Comparison of ENCODE assay signal across 8 cellular contexts in genomic region chr12:2057041-2057792, GRCh38.
DNase-seq lines count a peak whose midpoint lies in the region; ATAC-seq and TF ChIP-seq lines count a peak whose summit lies in the region.

No MANE protein-coding gene starts in this region.

- intact Hi-C loops in posterior cingulate gyrus (cut with DNase I) = loop anchor here (5.0 to 10.0 kb wide), 2 partner anchors 98 to 525 kb away; no protein-coding TSS in a partner anchor

- peak; percentile 81 for TF ChIP-seq CTCF in foreskin fibroblast (IDR thresholded peaks at IDR 0.05; ENCODE audit: low read depth, low read length)

- peak; percentile 72 for DNase-seq in activated CD8-positive, alpha-beta memory T cell treated with anti-CD3 and anti-CD28 coated beads for 24 hours
- no peak for DNase-seq in activated CD8-positive, alpha-beta memory T cell treated with anti-CD3 and anti-CD28 coated beads, Interleukin-2, amount 50 U/mL, for 4 hours
- peak; percentile 91 for DNase-seq in NCI-H1694 (lab: John Stamatoyannopoulos, UW)
- DNase-seq in activated CD4-positive, alpha-beta T cell treated with anti-CD3 and anti-CD28 coated beads, Interleukin-2, amount 50 U/mL, for 1 hour = peak; percentile 20
- DNase-seq in foreskin fibroblast = peak in 1 of 2 donors; percentile 64
- DNase-seq in posterior cingulate gyrus = peak in 9 of 10 donors; percentile 46 to 92 (median 66)
- DNase-seq in NCI-H510A treated with DMSO at 0.1 percent for 48 hours (lab: John Stamatoyannopoulos, UW) = no peak

- no peak overlapping the region for H3K4me3 ChIP-seq in foreskin fibroblast (ENCODE audit: low read depth in 1 of 2, low read length in 2 of 2)

- no peak for ATAC-seq in HG03159 (IDR thresholded peaks at IDR 0.05; ENCODE audit: unreplicated experiment)

Comparison
In these comparisons a context has a peak if more than half of its experiments do, and no peak if none do; other contexts are left out.
1. DNase-seq: peak in activated CD8-positive, alpha-beta memory T cell treated with anti-CD3 and anti-CD28 coated beads for 24 hours (single experiment), NCI-H1694 (single experiment), activated CD4-positive, alpha-beta T cell treated with anti-CD3 and anti-CD28 coated beads, Interleukin-2, amount 50 U/mL, for 1 hour (single experiment) and posterior cingulate gyrus (9 of 10); none in activated CD8-positive, alpha-beta memory T cell treated with anti-CD3 and anti-CD28 coated beads, Interleukin-2, amount 50 U/mL, for 4 hours (single experiment) and NCI-H510A treated with DMSO at 0.1 percent for 48 hours (single experiment).